ENCODE assay signal across 12 cellular contexts in genomic region chr17:63694974-63695773, GRCh38. TPM values are rescaled to one million over a fixed set of nuclear protein-coding genes. Genes with fewer than 3 reads are reported as not detected.
DNase-seq lines count a peak whose midpoint lies in the region; ATAC-seq and TF ChIP-seq lines count a peak whose summit lies in the region.
"Had no signal": no experiment of that assay in that cellular context is flagged by ENCODE, and none has a peak within 500 bp of the region (broad histone marks: within the 10 kb centered on the region; RNA-seq: fewer than 3 reads in every experiment).

No MANE protein-coding gene starts in this region.

- no peak overlapping the region for H4K8ac ChIP-seq in neuronal stem cell (ENCODE audit: low read depth, low read length)

- H3K9me3 ChIP-seq in Karpas-422 (ENCODE audit: low read length), result no peaks in the 10 kb centered on the region
- no peaks in the 10 kb centered on the region for H3K9me3 ChIP-seq in neuronal stem cell (replicated peaks in 1 of 2; ENCODE audit: control insufficient read depth in 2 of 2, insufficient read depth in 1 of 2, low read depth in 1 of 2, low read length in 2 of 2)

- peak overlapping the region; percentile 96 for H3K27ac ChIP-seq in Karpas-422 (ENCODE audit: low read length)
- H3K27ac ChIP-seq in neuronal stem cell (replicated peaks; ENCODE audit: low read length), result no peak overlapping the region
- H3K27ac ChIP-seq: brain microvascular endothelial cell had no signal

- peak overlapping the region; percentile 43 for H2BK5ac ChIP-seq in neuronal stem cell (ENCODE audit: low read length)

- H3K4me1 Mint-ChIP-seq in activated naive CD8-positive, alpha-beta T cell treated with anti-CD3 and anti-CD28 coated beads, Interleukin-2, amount 10 ng/mL, durations not matched to agents 7 days and 5 days, result peaks cover 29% of the 10 kb centered on the region

- H4K20me1 ChIP-seq in Karpas-422 (ENCODE audit: insufficient read depth, low read depth, low read length), result no peaks in the 10 kb centered on the region

- H3K23ac ChIP-seq in neuronal stem cell (ENCODE audit: low read depth, low read length, poor library complexity), result no peak overlapping the region

- H3K36me3 ChIP-seq in Karpas-422 (ENCODE audit: insufficient read depth, low read length) (peaks cover 12% of the 10 kb centered on the region), neuronal stem cell (replicated peaks in 1 of 2; ENCODE audit: control insufficient read depth in 2 of 2, insufficient read depth in 2 of 2, low read length in 2 of 2) (peaks cover 34 to 81% of the 10 kb centered on the region in 2 donors)

- no peak overlapping the region for H4K91ac ChIP-seq in neuronal stem cell (ENCODE audit: low read depth, low read length, poor library complexity)

- H3K4me3 ChIP-seq in Karpas-422 (ENCODE audit: low read length) (peak overlapping the region; percentile 43; the same call in 1 of the 2 replicates), neuronal stem cell (ENCODE audit: low read length in 2 of 2) (no peak overlapping the region)

- H3K4me1 ChIP-seq in Karpas-422 (ENCODE audit: low read length) (peaks cover 41% of the 10 kb centered on the region), neuronal stem cell (ENCODE audit: control insufficient read depth in 2 of 2, insufficient read depth in 1 of 2, low read depth in 1 of 2, low read length in 2 of 2) (peaks cover 2 to 11% of the 10 kb centered on the region in 2 donors)

- no peaks in the 10 kb centered on the region for H3K27me3 Mint-ChIP-seq in activated naive CD8-positive, alpha-beta T cell treated with anti-CD3 and anti-CD28 coated beads, Interleukin-2, amount 10 ng/mL, durations not matched to agents 7 days and 5 days

- no peak overlapping the region for H2AFZ ChIP-seq in Karpas-422 (ENCODE audit: low read length)
- H2AFZ ChIP-seq in neuronal stem cell (ENCODE audit: low read length), result no peak overlapping the region

- no peak overlapping the region for H3K4ac ChIP-seq in neuronal stem cell (ENCODE audit: low read length)

- H3K4me3 Mint-ChIP-seq in activated naive CD8-positive, alpha-beta T cell treated with anti-CD3 and anti-CD28 coated beads, Interleukin-2, amount 10 ng/mL, durations not matched to agents 7 days and 5 days, result peak overlapping the region; percentile 51

- no peak overlapping the region for H2BK15ac ChIP-seq in neuronal stem cell (ENCODE audit: low read length)

- ATAC-seq in activated naive CD8-positive, alpha-beta T cell treated with anti-CD3 and anti-CD28 coated beads, Interleukin-2, amount 10 ng/mL, durations not matched to agents 7 days and 5 days (ENCODE audit: low read depth), result no peak
- ATAC-seq in esophagus mucosa, result no peak

- peak overlapping the region; percentile 82 for H3K9ac ChIP-seq in Karpas-422 (ENCODE audit: low read length)
- no peak overlapping the region for H3K9ac ChIP-seq in neuronal stem cell (ENCODE audit: low read depth, low read length, poor library complexity)

- peaks cover 3% of the 10 kb centered on the region for H3K79me1 ChIP-seq in neuronal stem cell (ENCODE audit: low read depth, low read length)

- peak; percentile 78 for DNase-seq in Karpas-422
- peak; percentile 46 for DNase-seq in activated naive CD8-positive, alpha-beta T cell treated with anti-CD3 and anti-CD28 coated beads, Interleukin-2, amount 10 ng/mL, durations not matched to agents 7 days and 5 days
- DNase-seq in neuronal stem cell (ENCODE audit: low spot score), result no peak
- DNase-seq in AG20443 (ENCODE audit: low spot score), result no peak
- DNase-seq in SIG-M5 (lab: John Stamatoyannopoulos, UW), result no peak
- DNase-seq in retina, result no peak
- DNase-seq: activated CD4-positive, alpha-beta T cell treated with anti-CD3 and anti-CD28 coated beads, Interleukin-2, amount 50 U/mL, for 4 hours; brain microvascular endothelial cell; KBM-7; small intestine had no signal

- H3K4me2 ChIP-seq in Karpas-422 (ENCODE audit: low read depth, low read length, poor library complexity, severe bottlenecking), result peak overlapping the region; percentile 93
- no peak overlapping the region for H3K4me2 ChIP-seq in neuronal stem cell (ENCODE audit: insufficient read depth, low read length, poor library complexity, severe bottlenecking)

- no peaks in the 10 kb centered on the region for H3K9me2 ChIP-seq in Karpas-422 (replicated peaks; ENCODE audit: insufficient read depth, low read length)

- WGBS in neuronal stem cell (ENCODE audit: extremely low coverage in 2 of 2, insufficient read length in 2 of 2, insufficient replicate concordance in 1 of 2), 2 donors, result no CpG with 5 or more reads among the region's 15 CpGs

- TF ChIP-seq POLR2A in GM10847 (IDR thresholded peaks at IDR 0.05; ENCODE audit: extremely low read depth, insufficient read length), result peak; percentile 13

- peak overlapping the region; percentile 99 for H3K27ac Mint-ChIP-seq in activated naive CD8-positive, alpha-beta T cell treated with anti-CD3 and anti-CD28 coated beads, Interleukin-2, amount 10 ng/mL, durations not matched to agents 7 days and 5 days

- H2AK5ac ChIP-seq in neuronal stem cell (ENCODE audit: low read depth, low read length), result no peak overlapping the region

- H3K27me3 ChIP-seq in Karpas-422 (ENCODE audit: low read length) (no peaks in the 10 kb centered on the region), neuronal stem cell (ENCODE audit: control insufficient read depth in 3 of 3, insufficient read depth in 3 of 3, low read depth in 1 of 3, low read length in 3 of 3) (no peaks in the 10 kb centered on the region)
- H3K27me3 ChIP-seq: brain microvascular endothelial cell had no signal

- peaks cover 31% of the 10 kb centered on the region for H3K36me3 Mint-ChIP-seq in activated naive CD8-positive, alpha-beta T cell treated with anti-CD3 and anti-CD28 coated beads, Interleukin-2, amount 10 ng/mL, durations not matched to agents 7 days and 5 days

- POLR2A ChIA-PET in activated naive CD8-positive, alpha-beta T cell treated with anti-CD3 and anti-CD28 coated beads, Interleukin-2, amount 10 ng/mL, durations not matched to agents 7 days and 5 days (lab: Charles Lee), result interaction anchor here (0.6 to 4.4 kb wide), 18 partner anchors 7 to 1189 kb away, joined by 3 to 64 read pairs (median 5); partner anchors contain the start of genes CCDC47, DDX42 and MAP3K3

- H3K18ac ChIP-seq in neuronal stem cell (ENCODE audit: low read length), result no peak overlapping the region

- no peaks in the 10 kb centered on the region for H3K9me3 Mint-ChIP-seq in activated naive CD8-positive, alpha-beta T cell treated with anti-CD3 and anti-CD28 coated beads, Interleukin-2, amount 10 ng/mL, durations not matched to agents 7 days and 5 days

- no peak overlapping the region for H2BK120ac ChIP-seq in neuronal stem cell (ENCODE audit: low read depth, low read length)

- H3K79me2 ChIP-seq in Karpas-422 (ENCODE audit: low read length), result peaks cover 11% of the 10 kb centered on the region; the same call in 1 of the 2 replicates

- no peak overlapping the region for H2BK12ac ChIP-seq in neuronal stem cell (ENCODE audit: low read length)

- no peak overlapping the region for H3K14ac ChIP-seq in neuronal stem cell (ENCODE audit: low read length)

RNA-seq across cellular contexts. Expression of gene LIMD2, which starts 4.8 kb away (rescaled TPM):
- total RNA-seq in Karpas-422 (2014; rRNA removed; shearing (Covaris generic); ENCODE audit: low replicate concordance), result 200 and 538 TPM in 2 replicates
- 100 to 1,000 TPM; 452 to 453 TPM for total RNA-seq in activated naive CD8-positive, alpha-beta T cell treated with anti-CD3 and anti-CD28 coated beads, Interleukin-2, amount 10 ng/mL, durations not matched to agents 7 days and 5 days
- polyA plus RNA-seq in neuronal stem cell (2013, experiment 1 of 2), result 40.9 TPM
- polyA plus RNA-seq in neuronal stem cell (2013, experiment 2 of 2), result 39.3 TPM
- total RNA-seq in esophagus mucosa, result 2.8 TPM

RNA-seq across cellular contexts. Expression of gene STRADA, which starts 46.4 kb away (rescaled TPM):
- 25.8 and 27.5 TPM in 2 replicates for total RNA-seq in Karpas-422 (2014; rRNA removed; shearing (Covaris generic); ENCODE audit: low replicate concordance)
- 10 to 100 TPM; 54.0 to 61.4 TPM for total RNA-seq in activated naive CD8-positive, alpha-beta T cell treated with anti-CD3 and anti-CD28 coated beads, Interleukin-2, amount 10 ng/mL, durations not matched to agents 7 days and 5 days
- 31.4 TPM for polyA plus RNA-seq in neuronal stem cell (2013, experiment 1 of 2)
- polyA plus RNA-seq in neuronal stem cell (2013, experiment 2 of 2), result 29.7 TPM
- total RNA-seq in esophagus mucosa, result 22.2 TPM

Comparison
In these comparisons a context has a peak if more than half of its experiments do, and no peak if none do; other contexts are left out.
1. DNase-seq: peak in Karpas-422 (single experiment) and activated naive CD8-positive, alpha-beta T cell treated with anti-CD3 and anti-CD28 coated beads, Interleukin-2, amount 10 ng/mL, durations not matched to agents 7 days and 5 days (single experiment); none in neuronal stem cell (single experiment), AG20443 (single experiment), SIG-M5 (single experiment) and retina (single experiment).
2. RNA of gene LIMD2, which starts 4.8 kb away (total RNA-seq): 452 to 453 TPM in activated naive CD8-positive, alpha-beta T cell treated with anti-CD3 and anti-CD28 coated beads, Interleukin-2, amount 10 ng/mL, durations not matched to agents 7 days and 5 days and 200 to 538 TPM in Karpas-422; 2.8 TPM in esophagus mucosa (single experiment); every median in the first group is over 10 times any median in the second.